8 cellular contexts compared by ENCODE assay signal in genomic region chr1:109370712-109371270, GRCh38. TPM values are rescaled to one million over a fixed set of nuclear protein-coding genes. Genes with fewer than 3 reads are reported as not detected.
DNase-seq lines count a peak whose midpoint lies in the region; ATAC-seq and TF ChIP-seq lines count a peak whose summit lies in the region.

No MANE protein-coding gene starts in this region.

- H3K79me2 ChIP-seq in ACC112 (ENCODE audit: control insufficient read depth, insufficient read depth, low read length, unreplicated experiment): peaks cover 3% of the 10 kb centered on the region

- peak; percentile 65 for DNase-seq in KBM-7
- DNase-seq in brain pericyte (ENCODE audit: low read depth, low spot score): peak; percentile 41
- no peak for DNase-seq in mesothelial cell of epicardium (ENCODE audit: low spot score in 2 of 2, unreplicated experiment in 2 of 2)
- no peak for DNase-seq in NCI-H2107 (lab: John Stamatoyannopoulos, UW)
- DNase-seq in KG1 (lab: John Stamatoyannopoulos, UW): no peak
- no peak for DNase-seq in middle frontal gyrus (ENCODE audit: extremely low spot score, low spot score)

- H3K27ac Mint-ChIP-seq in mesothelial cell of epicardium: peak overlapping the region; percentile 58

- no peak for ATAC-seq in HG03045 (IDR thresholded peaks at IDR 0.05; ENCODE audit: unreplicated experiment)

- no peak for TF ChIP-seq CTCF in mesothelial cell of epicardium (IDR thresholded peaks at IDR 0.05; ENCODE audit: unreplicated experiment)

- no peaks in the 10 kb centered on the region for H3K9me3 Mint-ChIP-seq in mesothelial cell of epicardium

- peak overlapping the region; percentile 26 for H2AFZ ChIP-seq in ACC112 (ENCODE audit: low read length, unreplicated experiment)

- no peaks in the 10 kb centered on the region for H3K27me3 ChIP-seq in ACC112 (ENCODE audit: insufficient read depth, low read length)

- no peak overlapping the region for H3K4me3 Mint-ChIP-seq in mesothelial cell of epicardium

- H3K4me1 Mint-ChIP-seq in mesothelial cell of epicardium: peaks cover 23% of the 10 kb centered on the region

- peak overlapping the region; percentile 51 for H3K4me3 ChIP-seq in ACC112 (ENCODE audit: low read depth, low read length)

- H3K27me3 Mint-ChIP-seq in mesothelial cell of epicardium (ENCODE audit: low read depth): no peaks in the 10 kb centered on the region

- H3K27ac ChIP-seq in ACC112 (ENCODE audit: low read depth, low read length): peak overlapping the region; percentile 94

- H3K4me1 ChIP-seq in ACC112 (ENCODE audit: control insufficient read depth, insufficient read depth, low read length, unreplicated experiment): peaks cover 45% of the 10 kb centered on the region

- H3K36me3 Mint-ChIP-seq in mesothelial cell of epicardium: peaks cover 17% of the 10 kb centered on the region

- in situ Hi-C loops in KBM-7 (cut with MboI; ENCODE audit: low pct_unique_long_range_greater_than_20kb, low sequenced_read_pairs): no loop called here

- no peaks in the 10 kb centered on the region for H3K36me3 ChIP-seq in ACC112 (ENCODE audit: insufficient read depth, low read length)

RNA-seq across cellular contexts. Expression of gene SORT1, which starts 26.9 kb away (rescaled TPM):
- total RNA-seq in mesothelial cell of epicardium: 39.1 to 45.5 TPM (median 40.6 TPM) in 3 replicates

RNA-seq across cellular contexts. Expression of gene PSMA5, which starts 55.5 kb away (rescaled TPM):
- total RNA-seq in mesothelial cell of epicardium: 67.2 to 70.9 TPM (median 69.7 TPM) in 3 replicates

Comparison
In these comparisons a context has a peak if more than half of its experiments do, and no peak if none do; other contexts are left out.
1. DNase-seq: peak in KBM-7 (single experiment) and brain pericyte (single experiment); none in mesothelial cell of epicardium (0 of 2), NCI-H2107 (single experiment), KG1 (single experiment) and middle frontal gyrus (single experiment).